Comparison of ENCODE assay signal across 8 cellular contexts in genomic region chr10:5889624-5890518, GRCh38. TPM values are rescaled to one million over a fixed set of nuclear protein-coding genes. Genes with fewer than 3 reads are reported as not detected.
A peak's percentile ranks its signal among the peaks of the same experiment; 100 is the strongest.
DNase-seq lines count a peak whose midpoint lies in the region; ATAC-seq and TF ChIP-seq lines count a peak whose summit lies in the region.

ANKRD16 (minus strand) TSS chr10:5889893; CDS start chr10:5889354, 539 bp downstream.
FBH1 (plus strand) TSS chr10:5890243; CDS start chr10:5890346, 103 bp downstream.

- peak within 1 kb of the TSS; percentile 98 for H3K4me3 ChIP-seq in OCI-LY3 (ENCODE audit: low read length)
- peak within 1 kb of the TSS; percentile 83 for H3K4me3 ChIP-seq in mucosa of descending colon

- no peak for TF ChIP-seq CTCF in OCI-LY3 (IDR thresholded peaks at IDR 0.05; ENCODE audit: low read depth, low read length)
- peak; percentile 9 for TF ChIP-seq CTCF in mucosa of descending colon (IDR thresholded peaks at IDR 0.05)

- peak within 1 kb of the TSS; percentile 83 for H3K9ac ChIP-seq in OCI-LY3 (ENCODE audit: low read length)

- no peaks in the 10 kb centered on the region for H3K9me3 ChIP-seq in OCI-LY3 (ENCODE audit: insufficient read depth, low read length)
- H3K9me3 ChIP-seq in mucosa of descending colon: no peaks in the 10 kb centered on the region

- peaks cover 11% of the 10 kb centered on the region for H3K4me1 ChIP-seq in OCI-LY3 (ENCODE audit: low read length)
- H3K4me1 ChIP-seq in mucosa of descending colon (ENCODE audit: low read depth): peaks cover 36% of the 10 kb centered on the region

- no peaks in the 10 kb centered on the region for H3K27me3 ChIP-seq in OCI-LY3 (ENCODE audit: low read depth, low read length)

- H3K27ac ChIP-seq in OCI-LY3 (ENCODE audit: low read length) (peak within 1 kb of the TSS; percentile 26; the same call in 1 of the 2 replicates), epithelial cell of prostate (peak within 1 kb of the TSS; percentile 70)

- ATAC-seq in GM21528 (IDR thresholded peaks at IDR 0.05; ENCODE audit: low FRiP score, unreplicated experiment) (peak; percentile 84), mucosa of descending colon (peak; percentile 94)

- DNase-seq in DMS 273 treated with DMSO at 0.1 percent for 48 hours (lab: John Stamatoyannopoulos, UW) (peak; percentile 86), HuH-7.5 (ENCODE audit: low spot score) (peak; percentile 93), activated T-cell treated with anti-CD3 and anti-CD28 coated beads for 4 hours (peak; percentile 96), epithelial cell of prostate (ENCODE audit: low read depth, low spot score) (peak; percentile 94), mucosa of descending colon (peak; percentile 99 to 100 (median 100))
- DNase-seq in stimulated activated CD8-positive, alpha-beta memory T cell treated with anti-CD3 and anti-CD28 coated beads, Interleukin-4, amount 100 ng/mL, for 1 hour (ENCODE audit: low read depth in 2 of 2, low spot score in 1 of 2): peak; percentile 91 to 95

- peaks cover 46% of the 10 kb centered on the region for H3K79me2 ChIP-seq in OCI-LY3 (ENCODE audit: low read length)

- H4K20me1 ChIP-seq in OCI-LY3 (ENCODE audit: insufficient read depth, low read length): peaks cover 4% of the 10 kb centered on the region; the same call in 1 of the 2 replicates

- H3K36me3 ChIP-seq in OCI-LY3 (replicated peaks; ENCODE audit: low read depth, low read length): peaks cover 9% of the 10 kb centered on the region
- no peaks in the 10 kb centered on the region for H3K36me3 ChIP-seq in mucosa of descending colon (ENCODE audit: low read depth)

- peak within 1 kb of the TSS; percentile 98 for H3K4me2 ChIP-seq in OCI-LY3 (ENCODE audit: low read length)

- intact Hi-C loops in mucosa of descending colon (cut with DNase I, micrococcal nuclease): no loop called here

- peak within 1 kb of the TSS; percentile 31; the same call in 1 of the 2 replicates for H2AFZ ChIP-seq in OCI-LY3 (ENCODE audit: low read depth, low read length)

RNA-seq across cellular contexts. Expression of gene ANKRD16, which starts in this region (rescaled TPM):
- 1 to 10 TPM; 4.7 to 9.8 (median 7.4) TPM for total RNA-seq in mucosa of descending colon

RNA-seq across cellular contexts. Expression of gene FBH1, which starts in this region (rescaled TPM):
- 100 to 1,000 TPM in 2 of 3 donors, 10 to 100 TPM in 1; 74.1 to 109 (median 100) TPM for total RNA-seq in mucosa of descending colon

Comparison
In these comparisons a context has a peak if more than half of its experiments do, and no peak if none do; other contexts are left out.
1. Peak in every context shown above with its lines: DNase-seq, ATAC-seq, H3K4me3 ChIP-seq and H3K27ac ChIP-seq.